ENCODE assay signal across 9 cellular contexts in the genomic region with DNA sequence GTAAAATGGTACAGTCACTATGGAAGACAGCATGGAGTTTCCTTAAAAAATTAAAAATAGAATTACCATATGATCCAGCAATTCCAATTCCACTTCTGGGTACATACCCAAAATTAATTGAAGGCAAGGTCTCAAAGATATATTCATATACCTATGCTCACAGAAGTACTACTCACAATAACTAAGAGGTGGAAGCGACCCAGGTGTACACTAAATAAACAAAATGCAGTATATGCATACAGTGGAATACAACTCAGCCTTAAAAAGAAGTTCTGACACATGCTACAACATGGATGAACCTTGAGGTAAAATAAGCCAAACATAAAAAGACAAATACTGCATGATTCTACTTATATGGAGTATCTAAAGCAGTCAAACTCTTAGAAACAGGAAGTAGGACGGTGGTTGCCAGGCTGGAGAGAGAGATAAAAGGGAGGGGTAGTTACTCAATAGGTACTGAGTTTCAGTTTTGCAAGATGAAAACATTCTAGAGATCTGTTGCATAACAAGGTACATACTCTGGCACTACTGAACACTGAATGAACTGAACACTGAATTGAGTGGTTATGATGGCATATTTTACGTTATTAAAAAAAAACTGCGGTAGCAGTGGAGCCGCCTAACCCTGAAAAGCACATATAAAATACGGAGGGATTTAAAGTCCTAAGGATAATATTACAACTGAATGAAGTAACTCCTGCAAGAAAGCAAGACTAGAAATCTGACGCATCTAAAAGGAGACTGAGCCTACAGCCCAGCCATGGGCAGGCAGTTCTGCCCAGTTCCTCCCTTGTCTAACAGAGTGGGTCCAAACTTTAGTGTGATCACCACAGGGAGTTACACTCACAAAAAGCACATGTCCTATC. TPM values are rescaled to one million over a fixed set of nuclear protein-coding genes. Genes with fewer than 3 reads are reported as not detected.
DNase-seq lines count a peak whose midpoint lies in the region; ATAC-seq, FAIRE-seq and TF ChIP-seq lines count a peak whose summit lies in the region.
"Had no signal": no experiment of that assay in that cellular context is flagged by ENCODE, and none has a peak within 500 bp of the region (broad histone marks: within the 10 kb centered on the region; RNA-seq: fewer than 3 reads in every experiment).

No MANE protein-coding gene starts in this region.

- H3K27me3 ChIP-seq in CD4-positive, alpha-beta memory T cell (ENCODE audit: insufficient read depth, low read length) = no peaks in the 10 kb centered on the region
- H3K27me3 ChIP-seq in esophagus (ENCODE audit: control insufficient read depth in 1 of 2, insufficient read depth in 2 of 2, low read length in 2 of 2) (no peaks in the 10 kb centered on the region), prostate gland (replicated peaks; ENCODE audit: insufficient read depth) (no peaks in the 10 kb centered on the region)

- H3K4me3 ChIP-seq in CD4-positive, alpha-beta memory T cell (ENCODE audit: low read length in 2 of 2) = peak overlapping the region; percentile 26 to 29
- H3K4me3 ChIP-seq in esophagus (ENCODE audit: low read depth in 1 of 2, low read length in 2 of 2) (no peak overlapping the region), prostate gland (no peak overlapping the region)

- H3K4me1 ChIP-seq in CD4-positive, alpha-beta memory T cell (ENCODE audit: insufficient read depth, low read length) = peaks cover 66% of the 10 kb centered on the region
- peaks cover 11 to 12% of the 10 kb centered on the region in 2 donors for H3K4me1 ChIP-seq in esophagus (ENCODE audit: control insufficient read depth in 2 of 2, insufficient read depth in 2 of 2, low read length in 1 of 2)
- peaks cover 10% of the 10 kb centered on the region for H3K4me1 ChIP-seq in prostate gland (replicated peaks)

- H3K36me3 Mint-ChIP-seq in CD4-positive, alpha-beta memory T cell = peaks cover 5 to 7% of the 10 kb centered on the region in 2 donors

- H3K27ac Mint-ChIP-seq in CD4-positive, alpha-beta memory T cell = peak overlapping the region; percentile 79 to 99 (median 97)

- H3K27me3 Mint-ChIP-seq in CD4-positive, alpha-beta memory T cell = no peaks in the 10 kb centered on the region

- peak overlapping the region; percentile 77 to 89 (median 84) for H3K4me3 Mint-ChIP-seq in CD4-positive, alpha-beta memory T cell

- TF ChIP-seq POLR2A in prostate gland (IDR thresholded peaks at IDR 0.05) = no peak

- H3K9me3 Mint-ChIP-seq in CD4-positive, alpha-beta memory T cell = no peaks in the 10 kb centered on the region

- POLR2A ChIA-PET in CD4-positive, alpha-beta memory T cell (lab: Charles Lee; ENCODE audit: partially characterized antibody) = interaction anchor here (0.9 to 3.4 kb wide), 7 partner anchors 10 to 370 kb away, joined by 3 to 61 read pairs (median 6); partner anchors contain the start of genes C22orf39, CDC45, DGCR2 and ESS2

- no peaks in the 10 kb centered on the region for H3K36me3 ChIP-seq in CD4-positive, alpha-beta memory T cell (ENCODE audit: insufficient read depth, low read length)
- H3K36me3 ChIP-seq in esophagus (ENCODE audit: control insufficient read depth in 2 of 2, insufficient read depth in 2 of 2, low read length in 1 of 2) (no peaks in the 10 kb centered on the region), prostate gland (no peaks in the 10 kb centered on the region)

- peak; percentile 75 to 86 (median 82) for DNase-seq in CD4-positive, alpha-beta memory T cell
- peak in 50 of 76 experiments; percentile 7 to 71 (median 38) for DNase-seq in HUDEP-2 (lab: John Stamatoyannopoulos, UW; ENCODE audit: unreplicated experiment in 76 of 76)
- DNase-seq in activated CD4-positive, alpha-beta T cell treated with anti-CD3 and anti-CD28 coated beads for 4 hours = peak; percentile 35 to 49
- DNase-seq in prostate gland (ENCODE audit: low spot score) = peak; percentile 72
- no peak for DNase-seq in urothelium cell line (ENCODE audit: low spot score)
- no peak for DNase-seq in NCI-H1092 (lab: John Stamatoyannopoulos, UW)

- CTCF ChIA-PET in CD4-positive, alpha-beta memory T cell (lab: Charles Lee; ENCODE audit: partially characterized antibody) = interaction anchor here (1.5 to 3.1 kb wide), 4 partner anchors 10 to 70 kb away, joined by 8 to 13 read pairs (median 11); partner anchors contain the start of genes DGCR2, ESS2 and SLC25A1

- H3K27ac ChIP-seq in CD4-positive, alpha-beta memory T cell (ENCODE audit: low read depth, low read length) = peak overlapping the region; percentile 80
- peak overlapping the region; percentile 75 to 87 for H3K27ac ChIP-seq in esophagus (ENCODE audit: low read depth in 2 of 2, low read length in 1 of 2)
- H3K27ac ChIP-seq in prostate gland = peak overlapping the region; percentile 19 to 38

- 43 to 45% methylated on average over 7 of the region's 7 CpGs for WGBS in esophagus, 2 donors
- 52% methylated on average over 7 of the region's 7 CpGs for WGBS in prostate gland

- no peak for TF ChIP-seq CTCF in prostate gland (IDR thresholded peaks at IDR 0.05)

- no peak for FAIRE-seq in urothelium cell line (lab: Jason Lieb, UNC)

- intact Hi-C loops in CD4-positive, alpha-beta memory T cell (cut with micrococcal nuclease) = loop anchor here (1.0 to 2.0 kb wide), 3 partner anchors 13 to 69 kb away; partner anchors contain the start of genes DGCR2, ESS2 and SLC25A1
- intact Hi-C loops in prostate gland (cut with DNase I) = no loop called here

- peak; percentile 65 for ATAC-seq in GM21360 (IDR thresholded peaks at IDR 0.05; ENCODE audit: unreplicated experiment)
- ATAC-seq: HCT116 had no signal

- no peaks in the 10 kb centered on the region for H3K9me3 ChIP-seq in CD4-positive, alpha-beta memory T cell (ENCODE audit: control insufficient read depth in 1 of 2, low read length in 2 of 2)
- H3K9me3 ChIP-seq in esophagus (ENCODE audit: control insufficient read depth in 2 of 2, insufficient read depth in 1 of 2, low read depth in 1 of 2, low read length in 1 of 2) (no peaks in the 10 kb centered on the region), prostate gland (no peaks in the 10 kb centered on the region)

- peaks cover 51 to 76% (median 62%) of the 10 kb centered on the region in 4 donors for H3K4me1 Mint-ChIP-seq in CD4-positive, alpha-beta memory T cell

RNA-seq across cellular contexts. Expression of gene DGCR2, which starts 12.8 kb away (rescaled TPM):
- total RNA-seq in CD4-positive, alpha-beta memory T cell = 10 to 100 TPM; 61.3 to 66.7 TPM
- 10 to 100 TPM; 33.1 to 52.0 TPM for polyA plus RNA-seq in CD4-positive, alpha-beta memory T cell
- polyA plus RNA-seq in esophagus = 10 to 100 TPM; 32.2 to 32.9 TPM
- total RNA-seq in prostate gland = 100 to 1,000 TPM in 1 of 2 donors, 10 to 100 TPM in 1; 94.3 to 107 TPM

RNA-seq across cellular contexts. Expression of gene TSSK2, which starts 21.7 kb away (rescaled TPM):
- not detected for total RNA-seq in CD4-positive, alpha-beta memory T cell
- polyA plus RNA-seq in CD4-positive, alpha-beta memory T cell = not detected
- polyA plus RNA-seq in esophagus = under 1 TPM; 0.05 to 0.06 TPM
- 1 to 10 TPM in 1 of 2 donors, not detected in 1; 8.0 TPM for total RNA-seq in prostate gland

RNA-seq across cellular contexts. Expression of gene ESS2, which starts 35.0 kb away (rescaled TPM):
- total RNA-seq in CD4-positive, alpha-beta memory T cell = 10 to 100 TPM; 16.9 to 17.1 TPM
- 10 to 100 TPM in 1 of 2 donors, 1 to 10 TPM in 1; 5.5 to 14.2 TPM for polyA plus RNA-seq in CD4-positive, alpha-beta memory T cell
- 10 to 100 TPM; 11.9 to 13.4 TPM for polyA plus RNA-seq in esophagus
- total RNA-seq in prostate gland = 10 to 100 TPM; 19.4 to 21.2 TPM

RNA-seq across cellular contexts. Expression of gene GSC2, which starts 40.7 kb away (rescaled TPM):
- total RNA-seq in CD4-positive, alpha-beta memory T cell = not detected
- polyA plus RNA-seq in CD4-positive, alpha-beta memory T cell = not detected
- polyA plus RNA-seq in esophagus = not detected
- total RNA-seq in prostate gland = 10 to 100 TPM in 1 of 2 donors, not detected in 1; 11.9 TPM

Comparison
In these comparisons a context has a peak if more than half of its experiments do, and no peak if none do; other contexts are left out.
1. DNase-seq: peak in CD4-positive, alpha-beta memory T cell (5 of 5), HUDEP-2 (50 of 76), activated CD4-positive, alpha-beta T cell treated with anti-CD3 and anti-CD28 coated beads for 4 hours (2 of 2) and prostate gland (single experiment); none in urothelium cell line (single experiment) and NCI-H1092 (single experiment).
2. H3K27ac ChIP-seq: peak in every context shown above with its lines; median percentile 81 in esophagus; 80 in CD4-positive, alpha-beta memory T cell; 28 in prostate gland.
3. H3K4me3 ChIP-seq: peak in CD4-positive, alpha-beta memory T cell (2 of 2); none in esophagus (0 of 2) and prostate gland (0 of 2).